10 cellular contexts compared by ENCODE assay signal in the genomic region with DNA sequence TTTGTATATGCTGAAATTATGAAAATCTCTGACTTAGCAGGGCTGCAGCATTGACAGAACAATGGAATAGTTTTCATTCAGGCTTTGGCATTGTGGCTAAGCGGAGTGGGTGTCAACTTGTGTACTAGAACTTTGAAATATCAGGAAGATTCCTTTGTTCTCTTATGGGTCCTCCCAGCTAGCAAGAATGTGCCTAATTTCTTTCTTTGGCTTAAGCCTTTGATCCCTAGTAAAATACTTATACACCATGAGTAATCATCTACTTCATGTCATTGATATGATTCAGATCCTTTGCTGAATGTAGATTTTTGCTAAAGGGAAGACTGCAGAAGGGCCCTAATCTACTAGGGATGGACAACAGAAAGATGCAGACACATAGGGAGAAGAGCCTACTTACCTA. TPM values are rescaled to one million over a fixed set of nuclear protein-coding genes. Genes with fewer than 3 reads are reported as not detected.
DNase-seq lines count a peak whose midpoint lies in the region; ATAC-seq, FAIRE-seq and TF ChIP-seq lines count a peak whose summit lies in the region.
"Had no signal": no experiment of that assay in that cellular context is flagged by ENCODE, and none has a peak within 500 bp of the region (broad histone marks: within the 10 kb centered on the region; RNA-seq: fewer than 3 reads in every experiment).

No MANE protein-coding gene starts in this region.

- intact Hi-C loops in kidney (cut with DNase I), result loop anchor here (10.0 kb wide), 1 partner anchor 83 kb away; no protein-coding TSS in a partner anchor

- no peak for ATAC-seq in HG02981 (IDR thresholded peaks at IDR 0.05; ENCODE audit: unreplicated experiment)

- H3K36me3 ChIP-seq in KMS-11 (ENCODE audit: insufficient read depth) (no peaks in the 10 kb centered on the region), brain microvascular endothelial cell (replicated peaks) (peaks cover 2% of the 10 kb centered on the region), muscle layer of duodenum (ENCODE audit: control insufficient read depth in 1 of 2, insufficient read depth in 2 of 2, low read length in 2 of 2) (peaks cover 0 to 3% of the 10 kb centered on the region in 2 donors), H7 (replicated peaks; ENCODE audit: control insufficient read depth, insufficient read depth, low read length) (no peaks in the 10 kb centered on the region), kidney (ENCODE audit: control insufficient read depth in 1 of 2, insufficient read depth in 2 of 2, low read length in 2 of 2) (no peaks in the 10 kb centered on the region)
- H3K36me3 ChIP-seq: lower lobe of right lung had no signal

- no peak for FAIRE-seq in kidney (lab: Jason Lieb, UNC)

- no peak overlapping the region for H3K9ac ChIP-seq in KMS-11
- H3K9ac ChIP-seq in kidney (ENCODE audit: low read length in 2 of 2), result no peak overlapping the region

- H2AFZ ChIP-seq in KMS-11 (ENCODE audit: low read depth), result no peak overlapping the region

- in situ Hi-C loops in brain microvascular endothelial cell (cut with HindIII; ENCODE audit: low pct_ligation_motif_present, low sequenced_read_pairs), result no loop called here

- H3K4me2 ChIP-seq in KMS-11, result peak overlapping the region; percentile 9; the same call in 1 of the 2 replicates

- peak; percentile 31 for DNase-seq in AG20443 (ENCODE audit: low spot score)
- no peak for DNase-seq in brain microvascular endothelial cell
- DNase-seq in COR-L47 (lab: John Stamatoyannopoulos, UW), result no peak
- no peak for DNase-seq in H7
- no peak for DNase-seq in kidney
- DNase-seq: lower lobe of right lung had no signal

- peaks cover 88% of the 10 kb centered on the region for H3K79me2 ChIP-seq in KMS-11 (ENCODE audit: insufficient read depth, low read depth)

- H3K9me3 ChIP-seq in muscle layer of duodenum (ENCODE audit: control insufficient read depth in 1 of 2, low read length in 2 of 2) (no peaks in the 10 kb centered on the region), kidney (ENCODE audit: control insufficient read depth in 1 of 2, low read length in 2 of 2) (no peaks in the 10 kb centered on the region)
- H3K9me3 ChIP-seq: lower lobe of right lung, SJCRH30 had no signal

- no peaks in the 10 kb centered on the region for H4K20me1 ChIP-seq in KMS-11 (ENCODE audit: insufficient read depth)

- no peaks in the 10 kb centered on the region for H3K27me3 ChIP-seq in KMS-11 (ENCODE audit: insufficient read depth, low read depth)
- H3K27me3 ChIP-seq in brain microvascular endothelial cell (replicated peaks), result no peaks in the 10 kb centered on the region
- no peaks in the 10 kb centered on the region for H3K27me3 ChIP-seq in muscle layer of duodenum (ENCODE audit: low read depth, low read length)
- no peaks in the 10 kb centered on the region for H3K27me3 ChIP-seq in H7 (ENCODE audit: control insufficient read depth, insufficient read depth, low read length)
- H3K27me3 ChIP-seq: SJCRH30 had no signal

- H3K4me3 ChIP-seq in KMS-11 (IDR thresholded peaks at IDR 0.05; ENCODE audit: insufficient read depth, low read depth, low read length) (no peak overlapping the region), brain microvascular endothelial cell (ENCODE audit: low read depth, low read length) (no peak overlapping the region), muscle layer of duodenum (ENCODE audit: low read depth in 1 of 2, low read length in 2 of 2) (no peak overlapping the region), H7 (ENCODE audit: insufficient read depth, low read depth, low read length) (no peak overlapping the region), kidney (ENCODE audit: low read length in 2 of 2) (no peak overlapping the region)
- H3K4me3 ChIP-seq: lower lobe of right lung, SJCRH30 had no signal

- peaks cover 48% of the 10 kb centered on the region for H3K4me1 ChIP-seq in KMS-11 (ENCODE audit: low read depth, poor library complexity, severe bottlenecking)
- peaks cover 7 to 23% of the 10 kb centered on the region in 2 donors for H3K4me1 ChIP-seq in muscle layer of duodenum (ENCODE audit: control insufficient read depth in 1 of 2, insufficient read depth in 2 of 2, low read length in 2 of 2)
- H3K4me1 ChIP-seq in kidney (ENCODE audit: control insufficient read depth in 1 of 2, insufficient read depth in 1 of 2, low read depth in 1 of 2, low read length in 2 of 2), result peaks cover 0 to 4% of the 10 kb centered on the region in 2 donors

- TF ChIP-seq CTCF in KMS-11 (conservative IDR thresholded peaks at IDR 0.05; ENCODE audit: low read depth, low read length) (no peak), brain microvascular endothelial cell (IDR thresholded peaks at IDR 0.05; ENCODE audit: low read depth, low read length, missing control alignments) (no peak), kidney (IDR thresholded peaks at IDR 0.05; ENCODE audit: borderline replicate concordance, extremely low read depth, insufficient read depth) (no peak)

- H3K27ac ChIP-seq in KMS-11 (no peak overlapping the region; the same call in 1 of the 2 replicates), brain microvascular endothelial cell (peak overlapping the region; percentile 64), muscle layer of duodenum (ENCODE audit: low read length) (peak overlapping the region; percentile 39), kidney (ENCODE audit: low read depth in 2 of 2, low read length in 2 of 2) (no peak overlapping the region)
- H3K27ac ChIP-seq: lower lobe of right lung, SJCRH30 had no signal

RNA-seq across cellular contexts. Expression of a gene that starts 6.2 kb away (rescaled TPM):
- total RNA-seq in H7 (2014; rRNA removed; shearing (Covaris generic)), result 35.3 and 50.1 TPM in 2 replicates
- total RNA-seq in kidney, result 39.9 TPM
- 7.9 TPM for polyA plus RNA-seq in kidney (ENCODE audit: insufficient read depth, low read depth, low replicate concordance)

RNA-seq across cellular contexts. Expression of a gene that starts 11.3 kb away (rescaled TPM):
- 41.6 and 48.3 TPM in 2 replicates for total RNA-seq in H7 (2014; rRNA removed; shearing (Covaris generic))
- 35.6 TPM for total RNA-seq in kidney
- 69.4 TPM for polyA plus RNA-seq in kidney (ENCODE audit: insufficient read depth, low read depth, low replicate concordance)

Comparison
In these comparisons a context has a peak if more than half of its experiments do, and no peak if none do; other contexts are left out.
1. H3K27ac ChIP-seq: peak in brain microvascular endothelial cell (single experiment) and muscle layer of duodenum (single experiment); none in KMS-11 (single experiment) and kidney (0 of 2).